1 cellular context compared by ENCODE assay signal in the genomic region with DNA sequence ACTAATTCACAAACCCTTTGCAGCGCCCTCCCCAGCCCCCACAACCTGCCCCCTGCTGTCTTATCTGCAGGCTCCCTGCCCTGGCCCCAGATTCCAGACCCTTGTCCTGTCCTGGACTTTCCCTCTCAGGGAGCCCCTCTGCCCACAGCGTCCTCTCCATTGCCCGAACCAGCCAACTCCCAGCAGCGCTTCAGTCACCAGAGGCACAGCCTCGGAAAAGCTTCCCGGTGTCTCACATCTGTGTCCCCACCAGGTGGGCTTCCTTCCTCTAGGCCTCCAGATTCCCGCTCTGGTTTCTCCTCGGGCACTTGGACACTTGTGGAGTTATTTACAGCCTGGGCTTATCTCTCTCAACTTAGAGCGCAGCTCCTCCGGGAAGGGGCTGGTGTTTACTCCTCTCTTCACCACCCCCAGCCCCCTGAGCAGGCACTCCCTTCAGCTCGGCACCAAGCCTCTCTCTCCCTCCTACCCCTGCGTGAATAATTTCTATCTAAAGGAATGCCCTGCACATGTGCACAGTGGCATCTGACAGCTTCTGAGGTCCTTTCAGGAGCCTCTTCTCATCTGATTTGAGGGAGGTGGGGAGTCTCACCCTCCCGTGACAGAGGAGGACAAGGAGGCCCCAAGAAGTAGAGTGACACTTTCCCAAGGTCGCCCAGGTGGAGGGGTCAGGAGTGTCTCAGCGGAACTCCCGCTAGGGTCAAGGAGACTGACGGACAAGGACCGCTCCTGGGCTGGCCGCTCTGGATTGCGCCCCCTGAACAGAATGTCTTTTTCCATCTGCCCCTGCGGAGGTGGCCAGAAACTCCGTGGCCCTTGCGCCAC.
A peak's percentile ranks its signal among the peaks of the same experiment; 100 is the strongest.
TF ChIP-seq lines count a peak whose summit lies in the region.

No MANE protein-coding gene starts in this region.

TF ChIP-seq in K562, 482 proteins besides CTCF, POLR2A, EP300 and RAD21 (continued from another document):
- TF ChIP-seq, protein P1, sequence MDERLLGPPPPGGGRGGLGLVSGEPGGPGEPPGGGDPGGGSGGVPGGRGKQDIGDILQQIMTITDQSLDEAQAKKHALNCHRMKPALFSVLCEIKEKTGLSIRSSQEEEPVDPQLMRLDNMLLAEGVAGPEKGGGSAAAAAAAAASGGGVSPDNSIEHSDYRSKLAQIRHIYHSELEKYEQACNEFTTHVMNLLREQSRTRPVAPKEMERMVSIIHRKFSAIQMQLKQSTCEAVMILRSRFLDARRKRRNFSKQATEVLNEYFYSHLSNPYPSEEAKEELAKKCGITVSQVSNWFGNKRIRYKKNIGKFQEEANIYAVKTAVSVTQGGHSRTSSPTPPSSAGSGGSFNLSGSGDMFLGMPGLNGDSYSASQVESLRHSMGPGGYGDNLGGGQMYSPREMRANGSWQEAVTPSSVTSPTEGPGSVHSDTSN (CRISPR knock-in tag; IDR thresholded peaks at IDR 0.05; ENCODE audit: low read depth): no peak
- TF ChIP-seq, protein P1 (tag; conservative IDR thresholded peaks at IDR 0.05; ENCODE audit: low read depth): 0 out of 2 replicates have a peak, but pooled peaks have one; percentile 33
- TF ChIP-seq MXI1 (IDR thresholded peaks at IDR 0.05; ENCODE audit: low read depth, low read length) (no peak), ZNF174 (CRISPR knock-in tag; IDR thresholded peaks at IDR 0.05) (no peak), ZNF586 (CRISPR knock-in tag; conservative IDR thresholded peaks at IDR 0.05) (no peak), FUS (optimal IDR thresholded peaks at IDR 0.05; ENCODE audit: low read depth, low read length) (no peak), KDM1A (IDR thresholded peaks at IDR 0.05) (no peak), ZSCAN32 (CRISPR knock-in tag; IDR thresholded peaks at IDR 0.05) (no peak), HDGF (IDR thresholded peaks at IDR 0.05) (no peak), ZNF445 (CRISPR knock-in tag; IDR thresholded peaks at IDR 0.05; ENCODE audit: low read depth) (no peak), NCOR1 (IDR thresholded peaks at IDR 0.05) (no peak), HEY1 (CRISPR knock-in tag; IDR thresholded peaks at IDR 0.05; ENCODE audit: borderline replicate concordance) (no peak), PHF21A (IDR thresholded peaks at IDR 0.05; ENCODE audit: borderline replicate concordance, low read depth) (no peak), MEIS2 (IDR thresholded peaks at IDR 0.05; ENCODE audit: partially characterized antibody) (peak; percentile 72), ZNF121 (CRISPR knock-in tag; conservative IDR thresholded peaks at IDR 0.05) (peak; percentile 45), DNMT1 (IDR thresholded peaks at IDR 0.05) (no peak), HNRNPK (IDR thresholded peaks at IDR 0.05; ENCODE audit: low read depth, low read length, poor library complexity, severe bottlenecking) (no peak), ARHGAP35 (IDR thresholded peaks at IDR 0.05; ENCODE audit: partially characterized antibody) (no peak), POLR2G (IDR thresholded peaks at IDR 0.05; ENCODE audit: low read depth, low read length) (no peak), ZZZ3 (IDR thresholded peaks at IDR 0.05) (no peak), FOXP4 (CRISPR knock-in tag; IDR thresholded peaks at IDR 0.05; ENCODE audit: borderline replicate concordance) (no peak), CBFA2T2 (conservative IDR thresholded peaks at IDR 0.05) (no peak), ZBTB1 (CRISPR knock-in tag; IDR thresholded peaks at IDR 0.05; ENCODE audit: borderline replicate concordance, low read depth) (0 out of 2 replicates have a peak, but pooled peaks have one; percentile 8), FOXK1 (CRISPR knock-in tag; IDR thresholded peaks at IDR 0.05; ENCODE audit: borderline replicate concordance) (no peak), CAMTA2 (CRISPR knock-in tag; conservative IDR thresholded peaks at IDR 0.05) (no peak), ZNF280B (CRISPR knock-in tag; IDR thresholded peaks at IDR 0.05) (no peak)
- TF ChIP-seq, protein P2, sequence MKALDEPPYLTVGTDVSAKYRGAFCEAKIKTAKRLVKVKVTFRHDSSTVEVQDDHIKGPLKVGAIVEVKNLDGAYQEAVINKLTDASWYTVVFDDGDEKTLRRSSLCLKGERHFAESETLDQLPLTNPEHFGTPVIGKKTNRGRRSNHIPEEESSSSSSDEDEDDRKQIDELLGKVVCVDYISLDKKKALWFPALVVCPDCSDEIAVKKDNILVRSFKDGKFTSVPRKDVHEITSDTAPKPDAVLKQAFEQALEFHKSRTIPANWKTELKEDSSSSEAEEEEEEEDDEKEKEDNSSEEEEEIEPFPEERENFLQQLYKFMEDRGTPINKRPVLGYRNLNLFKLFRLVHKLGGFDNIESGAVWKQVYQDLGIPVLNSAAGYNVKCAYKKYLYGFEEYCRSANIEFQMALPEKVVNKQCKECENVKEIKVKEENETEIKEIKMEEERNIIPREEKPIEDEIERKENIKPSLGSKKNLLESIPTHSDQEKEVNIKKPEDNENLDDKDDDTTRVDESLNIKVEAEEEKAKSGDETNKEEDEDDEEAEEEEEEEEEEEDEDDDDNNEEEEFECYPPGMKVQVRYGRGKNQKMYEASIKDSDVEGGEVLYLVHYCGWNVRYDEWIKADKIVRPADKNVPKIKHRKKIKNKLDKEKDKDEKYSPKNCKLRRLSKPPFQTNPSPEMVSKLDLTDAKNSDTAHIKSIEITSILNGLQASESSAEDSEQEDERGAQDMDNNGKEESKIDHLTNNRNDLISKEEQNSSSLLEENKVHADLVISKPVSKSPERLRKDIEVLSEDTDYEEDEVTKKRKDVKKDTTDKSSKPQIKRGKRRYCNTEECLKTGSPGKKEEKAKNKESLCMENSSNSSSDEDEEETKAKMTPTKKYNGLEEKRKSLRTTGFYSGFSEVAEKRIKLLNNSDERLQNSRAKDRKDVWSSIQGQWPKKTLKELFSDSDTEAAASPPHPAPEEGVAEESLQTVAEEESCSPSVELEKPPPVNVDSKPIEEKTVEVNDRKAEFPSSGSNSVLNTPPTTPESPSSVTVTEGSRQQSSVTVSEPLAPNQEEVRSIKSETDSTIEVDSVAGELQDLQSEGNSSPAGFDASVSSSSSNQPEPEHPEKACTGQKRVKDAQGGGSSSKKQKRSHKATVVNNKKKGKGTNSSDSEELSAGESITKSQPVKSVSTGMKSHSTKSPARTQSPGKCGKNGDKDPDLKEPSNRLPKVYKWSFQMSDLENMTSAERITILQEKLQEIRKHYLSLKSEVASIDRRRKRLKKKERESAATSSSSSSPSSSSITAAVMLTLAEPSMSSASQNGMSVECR (CRISPR knock-in tag; IDR thresholded peaks at IDR 0.05): no peak
- TF ChIP-seq, protein P3, sequence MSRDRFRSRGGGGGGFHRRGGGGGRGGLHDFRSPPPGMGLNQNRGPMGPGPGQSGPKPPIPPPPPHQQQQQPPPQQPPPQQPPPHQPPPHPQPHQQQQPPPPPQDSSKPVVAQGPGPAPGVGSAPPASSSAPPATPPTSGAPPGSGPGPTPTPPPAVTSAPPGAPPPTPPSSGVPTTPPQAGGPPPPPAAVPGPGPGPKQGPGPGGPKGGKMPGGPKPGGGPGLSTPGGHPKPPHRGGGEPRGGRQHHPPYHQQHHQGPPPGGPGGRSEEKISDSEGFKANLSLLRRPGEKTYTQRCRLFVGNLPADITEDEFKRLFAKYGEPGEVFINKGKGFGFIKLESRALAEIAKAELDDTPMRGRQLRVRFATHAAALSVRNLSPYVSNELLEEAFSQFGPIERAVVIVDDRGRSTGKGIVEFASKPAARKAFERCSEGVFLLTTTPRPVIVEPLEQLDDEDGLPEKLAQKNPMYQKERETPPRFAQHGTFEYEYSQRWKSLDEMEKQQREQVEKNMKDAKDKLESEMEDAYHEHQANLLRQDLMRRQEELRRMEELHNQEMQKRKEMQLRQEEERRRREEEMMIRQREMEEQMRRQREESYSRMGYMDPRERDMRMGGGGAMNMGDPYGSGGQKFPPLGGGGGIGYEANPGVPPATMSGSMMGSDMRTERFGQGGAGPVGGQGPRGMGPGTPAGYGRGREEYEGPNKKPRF (IDR thresholded peaks at IDR 0.05; ENCODE audit: low read depth, low read length): no peak
